In the genomic region with DNA sequence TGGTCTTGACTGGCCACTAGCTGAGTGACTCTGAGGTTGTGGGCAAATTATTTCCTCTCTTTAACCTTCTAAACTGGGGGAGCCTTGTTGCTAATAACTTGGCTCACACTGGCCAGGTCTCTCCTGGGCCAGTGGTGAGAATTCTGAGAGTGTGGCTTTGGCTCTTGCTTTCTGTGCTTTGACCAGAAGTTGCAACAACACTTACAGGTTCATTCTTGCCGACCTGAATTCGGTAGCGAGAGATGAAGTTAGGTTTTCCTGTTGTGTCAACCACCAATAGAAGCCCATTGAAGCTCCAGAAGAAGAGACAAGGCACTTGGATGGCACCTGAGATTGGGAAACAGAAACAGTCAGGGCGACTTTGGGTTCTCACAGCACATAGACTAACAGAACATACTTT, we compare ENCODE assay signal across 14 cellular contexts. TPM values are rescaled to one million over a fixed set of nuclear protein-coding genes. Genes with fewer than 3 reads are reported as not detected.
DNase-seq lines count a peak whose midpoint lies in the region; ATAC-seq and TF ChIP-seq lines count a peak whose summit lies in the region.
"Had no signal": no experiment of that assay in that cellular context is flagged by ENCODE, and none has a peak within 500 bp of the region (broad histone marks: within the 10 kb centered on the region; RNA-seq: fewer than 3 reads in every experiment).

No MANE protein-coding gene starts in this region.

- H3K9me3 ChIP-seq in CD4-positive, CD25-positive, alpha-beta regulatory T cell (ENCODE audit: control insufficient read depth in 2 of 2, low read length in 2 of 2), result no peaks in the 10 kb centered on the region
- H3K9me3 ChIP-seq in naive thymus-derived CD4-positive, alpha-beta T cell (ENCODE audit: control insufficient read depth in 2 of 3, low read length in 3 of 3), result no peaks in the 10 kb centered on the region
- H3K9me3 ChIP-seq: BE2C, psoas muscle had no signal

- H3K27me3 ChIP-seq in CD4-positive, CD25-positive, alpha-beta regulatory T cell (ENCODE audit: control insufficient read depth, insufficient read depth, low read length), result no peaks in the 10 kb centered on the region
- no peaks in the 10 kb centered on the region for H3K27me3 ChIP-seq in naive thymus-derived CD4-positive, alpha-beta T cell (ENCODE audit: control insufficient read depth in 2 of 2, insufficient read depth in 2 of 2, low read length in 2 of 2)
- H3K27me3 ChIP-seq: BE2C had no signal

- H3K9me3 Mint-ChIP-seq in CD4-positive, CD25-positive, alpha-beta regulatory T cell, result peaks cover 0 to 1% (median 0%) of the 10 kb centered on the region in 7 donors
- no peaks in the 10 kb centered on the region for H3K9me3 Mint-ChIP-seq in Calu3 (ENCODE audit: low read depth, unreplicated experiment)
- H3K9me3 Mint-ChIP-seq in activated naive CD4-positive, alpha-beta T cell treated with anti-CD3 and anti-CD28 coated beads, Interleukin-2, amount 50 U/mL, for 72 hours, result no peaks in the 10 kb centered on the region
- H3K9me3 Mint-ChIP-seq in naive thymus-derived CD4-positive, alpha-beta T cell, result peaks cover 0 to 1% (median 0%) of the 10 kb centered on the region in 11 donors

- CTCF ChIA-PET in Calu3 (lab: Charles Lee), result interaction anchor here (2.0 kb wide), 1 partner anchor 13 kb away, joined by 4 read pairs; no protein-coding TSS in a partner anchor
- CTCF ChIA-PET in naive thymus-derived CD4-positive, alpha-beta T cell (lab: Charles Lee), result no interaction called here

- peak overlapping the region; percentile 89 to 94 (median 91) for H3K27ac Mint-ChIP-seq in CD4-positive, CD25-positive, alpha-beta regulatory T cell
- peak overlapping the region; percentile 42 for H3K27ac Mint-ChIP-seq in Calu3 (ENCODE audit: unreplicated experiment)
- H3K27ac Mint-ChIP-seq in activated naive CD4-positive, alpha-beta T cell treated with anti-CD3 and anti-CD28 coated beads, Interleukin-2, amount 50 U/mL, for 72 hours, result peak overlapping the region; percentile 62 to 68
- H3K27ac Mint-ChIP-seq in naive thymus-derived CD4-positive, alpha-beta T cell, result peak overlapping the region; percentile 85 to 91 (median 89)

- BruUV-seq in Calu3 (replicated peaks; lab: Mats Ljungman, UMichigan), result no TSS peak

- H3K4me3 ChIP-seq in CD4-positive, CD25-positive, alpha-beta regulatory T cell (ENCODE audit: low read depth, low read length), result no peak overlapping the region
- H3K4me3 ChIP-seq in naive thymus-derived CD4-positive, alpha-beta T cell (ENCODE audit: low read length), result no peak overlapping the region
- H3K4me3 ChIP-seq: psoas muscle had no signal

- POLR2A ChIA-PET in naive thymus-derived CD4-positive, alpha-beta T cell (lab: Charles Lee), result interaction anchor here (1.0 to 3.8 kb wide), 4 partner anchors 10 to 72 kb away, joined by 3 to 25 read pairs (median 8); a partner anchor contains a TSS

- H3K4me3 Mint-ChIP-seq in CD4-positive, CD25-positive, alpha-beta regulatory T cell, result peak overlapping the region in 3 of 4 donors; percentile 1 to 67 (median 62)
- H3K4me3 Mint-ChIP-seq in Calu3 (ENCODE audit: low read depth, unreplicated experiment), result no peak overlapping the region
- peak overlapping the region in 9 of 10 donors; percentile 45 to 82 (median 73) for H3K4me3 Mint-ChIP-seq in naive thymus-derived CD4-positive, alpha-beta T cell

- peaks cover 2 to 47% (median 30%) of the 10 kb centered on the region in 4 donors for H3K4me1 Mint-ChIP-seq in CD4-positive, CD25-positive, alpha-beta regulatory T cell
- peaks cover 28% of the 10 kb centered on the region for H3K4me1 Mint-ChIP-seq in Calu3 (ENCODE audit: low read depth, unreplicated experiment)
- H3K4me1 Mint-ChIP-seq in naive thymus-derived CD4-positive, alpha-beta T cell, result peaks cover 21 to 64% (median 55%) of the 10 kb centered on the region in 7 donors

- intact Hi-C loops in Calu3 (cut with micrococcal nuclease; ENCODE audit: unreplicated experiment), result no loop called here
- intact Hi-C loops in naive thymus-derived CD4-positive, alpha-beta T cell (cut with micrococcal nuclease), result loop anchor here in 1 of 2 donors (1.0 to 2.0 kb wide), 2 partner anchors 18 to 27 kb away; no protein-coding TSS in a partner anchor
- intact Hi-C loops in Right ventricle myocardium inferior (cut with DNase I), result no loop called here

- DNase-seq in CD4-positive, CD25-positive, alpha-beta regulatory T cell, result no peak
- no peak for DNase-seq in Calu3
- DNase-seq in activated naive CD4-positive, alpha-beta T cell treated with anti-CD3 and anti-CD28 coated beads, Interleukin-2, amount 50 U/mL, for 72 hours (ENCODE audit: low spot score in 2 of 2), result no peak
- DNase-seq in naive thymus-derived CD4-positive, alpha-beta T cell, result no peak
- DNase-seq in GF-D8 (lab: John Stamatoyannopoulos, UW), result no peak
- DNase-seq in Right ventricle myocardium inferior (ENCODE audit: missing footprints), result no peak
- DNase-seq: activated gamma-delta T cell; BE2C; effector CD8-positive, alpha-beta T cell; KG1; NCI-H1092 treated with DMSO at 0.1 percent for 48 hours; NCI-H774; psoas muscle had no signal

- H3K4me1 ChIP-seq in CD4-positive, CD25-positive, alpha-beta regulatory T cell (ENCODE audit: control insufficient read depth, insufficient read depth, low read length, poor library complexity, severe bottlenecking), result peaks cover 29% of the 10 kb centered on the region
- peaks cover 18 to 28% of the 10 kb centered on the region in 2 donors for H3K4me1 ChIP-seq in naive thymus-derived CD4-positive, alpha-beta T cell (ENCODE audit: control insufficient read depth in 2 of 2, insufficient read depth in 2 of 2, low read length in 2 of 2)

- no peaks in the 10 kb centered on the region for H3K36me3 ChIP-seq in CD4-positive, CD25-positive, alpha-beta regulatory T cell (ENCODE audit: control insufficient read depth, insufficient read depth, low read length)
- H3K36me3 ChIP-seq in naive thymus-derived CD4-positive, alpha-beta T cell (ENCODE audit: control insufficient read depth in 2 of 3, insufficient read depth in 3 of 3, low read length in 3 of 3), result no peaks in the 10 kb centered on the region

- H3K27ac ChIP-seq in CD4-positive, CD25-positive, alpha-beta regulatory T cell (ENCODE audit: insufficient read depth, low read length, poor library complexity, severe bottlenecking), result no peak overlapping the region
- peak overlapping the region; percentile 66 for H3K27ac ChIP-seq in naive thymus-derived CD4-positive, alpha-beta T cell (ENCODE audit: low read depth, low read length)
- H3K27ac ChIP-seq: psoas muscle had no signal

- no peaks in the 10 kb centered on the region for H3K27me3 Mint-ChIP-seq in CD4-positive, CD25-positive, alpha-beta regulatory T cell
- no peaks in the 10 kb centered on the region for H3K27me3 Mint-ChIP-seq in Calu3 (ENCODE audit: unreplicated experiment)
- no peaks in the 10 kb centered on the region for H3K27me3 Mint-ChIP-seq in naive thymus-derived CD4-positive, alpha-beta T cell

- no peak for ATAC-seq in CD4-positive, CD25-positive, alpha-beta regulatory T cell (ENCODE audit: low read depth in 2 of 2)
- no peak for ATAC-seq in activated naive CD4-positive, alpha-beta T cell treated with anti-CD3 and anti-CD28 coated beads, Interleukin-2, amount 50 U/mL, for 72 hours
- no peak for ATAC-seq in naive thymus-derived CD4-positive, alpha-beta T cell
- no peak for ATAC-seq in HG03025 (IDR thresholded peaks at IDR 0.05; ENCODE audit: low FRiP score, unreplicated experiment)
- ATAC-seq in Right ventricle myocardium inferior, result no peak

- peaks cover 5% of the 10 kb centered on the region for H3K36me3 Mint-ChIP-seq in CD4-positive, CD25-positive, alpha-beta regulatory T cell
- peaks cover 52% of the 10 kb centered on the region for H3K36me3 Mint-ChIP-seq in Calu3 (ENCODE audit: insufficient read depth, unreplicated experiment)
- H3K36me3 Mint-ChIP-seq in activated naive CD4-positive, alpha-beta T cell treated with anti-CD3 and anti-CD28 coated beads, Interleukin-2, amount 50 U/mL, for 72 hours, result peaks cover 4% of the 10 kb centered on the region in 2 donors
- H3K36me3 Mint-ChIP-seq in naive thymus-derived CD4-positive, alpha-beta T cell, result peaks cover 0 to 15% (median 5%) of the 10 kb centered on the region in 5 donors

- no peak for TF ChIP-seq CTCF in Calu3 (IDR thresholded peaks at IDR 0.05; ENCODE audit: unreplicated experiment)

RNA-seq across cellular contexts. Expression of a gene that starts 19.8 kb away (rescaled TPM):
- total RNA-seq in CD4-positive, CD25-positive, alpha-beta regulatory T cell, result 4.0 TPM
- under 1 TPM in 2 of 4 donors, not detected in 2; 0.21 to 0.40 TPM for polyA plus RNA-seq in CD4-positive, CD25-positive, alpha-beta regulatory T cell
- total RNA-seq in Calu3 (2022) (not detected in 2 replicates), Right ventricle myocardium inferior (27.6 TPM)
- total RNA-seq in activated naive CD4-positive, alpha-beta T cell treated with anti-CD3 and anti-CD28 coated beads, Interleukin-2, amount 50 U/mL, for 72 hours, result under 1 TPM in 1 of 2 donors, not detected in 1; 0.57 TPM
- 1 to 10 TPM in 1 of 5 experiments, under 1 TPM in 1, not detected in 3; 0.49 to 1.9 TPM for total RNA-seq in naive thymus-derived CD4-positive, alpha-beta T cell
- polyA plus RNA-seq in naive thymus-derived CD4-positive, alpha-beta T cell, result under 1 TPM; 0.30 to 0.32 TPM

RNA-seq across cellular contexts. Expression of a gene that starts 27.8 kb away (rescaled TPM):
- total RNA-seq in CD4-positive, CD25-positive, alpha-beta regulatory T cell, result 121 TPM
- polyA plus RNA-seq in CD4-positive, CD25-positive, alpha-beta regulatory T cell, result 100 to 1,000 TPM; 173 to 199 (median 184) TPM
- 57.3 and 63.0 TPM in 2 replicates for total RNA-seq in Calu3 (2022)
- total RNA-seq in activated naive CD4-positive, alpha-beta T cell treated with anti-CD3 and anti-CD28 coated beads, Interleukin-2, amount 50 U/mL, for 72 hours, result 10 to 100 TPM; 76.4 to 92.3 TPM
- total RNA-seq in naive thymus-derived CD4-positive, alpha-beta T cell, result 100 to 1,000 TPM in 3 of 5 experiments, 10 to 100 TPM in 2; 79.8 to 105 (median 101) TPM
- 100 to 1,000 TPM; 182 to 198 TPM for polyA plus RNA-seq in naive thymus-derived CD4-positive, alpha-beta T cell
- 26.3 TPM for total RNA-seq in Right ventricle myocardium inferior
